ENCODE assay signal across 18 cellular contexts in genomic region chr18:9029131-9029530, GRCh38.
DNase-seq lines count a peak whose midpoint lies in the region; ATAC-seq, FAIRE-seq and TF ChIP-seq lines count a peak whose summit lies in the region.
"Had no signal": no experiment of that assay in that cellular context is flagged by ENCODE, and none has a peak within 500 bp of the region (broad histone marks: within the 10 kb centered on the region; RNA-seq: fewer than 3 reads in every experiment).

No MANE protein-coding gene starts in this region.

- DNase-seq in A172 (ENCODE audit: low spot score) (peak; percentile 44), LHCN-M2 (ENCODE audit: low read depth) (peak; percentile 21), endothelial cell of umbilical vein (ENCODE audit: low read depth, low spot score) (no peak), mesenchymal stem cell (no peak)
- DNase-seq in stimulated activated CD4-positive, alpha-beta T cell treated with anti-CD3 and anti-CD28 coated beads, Interleukin-15, amount 100 ng/mL, for 24 hours: no peak
- DNase-seq: 8988T, DMS 273 treated with DMSO at 0.1 percent for 48 hours, GF-D8, MM.1S, NCI-H1092 treated with DMSO at 0.1 percent for 48 hours, NCI-H345, NCI-H526, SHP77 had no signal

- no peaks in the 10 kb centered on the region for H3K27me3 ChIP-seq in endothelial cell of umbilical vein (ENCODE audit: control insufficient read depth in 2 of 2, insufficient read depth in 2 of 2, low read length in 2 of 2)
- H3K27me3 ChIP-seq in mesenchymal stem cell (ENCODE audit: control insufficient read depth in 1 of 2, insufficient read depth in 1 of 2, low read length in 2 of 2): no peaks in the 10 kb centered on the region

- no peak for ATAC-seq in GM21737 (IDR thresholded peaks at IDR 0.05; ENCODE audit: unreplicated experiment)
- ATAC-seq in HG02973 (IDR thresholded peaks at IDR 0.05; ENCODE audit: unreplicated experiment): no peak
- ATAC-seq in SK-N-SH treated with all-trans-retinoic acid at 6 μM for 48 hours: no peak

- POLR2A ChIA-PET in endothelial cell of umbilical vein (lab: Charles Lee): no interaction called here

- no peak overlapping the region for H3K18ac ChIP-seq in mesenchymal stem cell (ENCODE audit: low read depth in 1 of 2, low read length in 2 of 2)

- no peak for TF ChIP-seq CTCF in endothelial cell of umbilical vein (IDR thresholded peaks at IDR 0.05; ENCODE audit: extremely low read depth in 1 of 2, insufficient read depth in 1 of 2, low read depth in 1 of 2, low read length in 2 of 2)

- H3K27ac ChIP-seq in endothelial cell of umbilical vein (ENCODE audit: insufficient read depth, low read depth, low read length) (no peak overlapping the region), mesenchymal stem cell (ENCODE audit: low read length, poor library complexity, severe bottlenecking) (no peak overlapping the region)
- H3K27ac ChIP-seq: C4-2B had no signal

- no peaks in the 10 kb centered on the region for H3K36me3 ChIP-seq in endothelial cell of umbilical vein (ENCODE audit: control insufficient read depth in 2 of 2, extremely low read depth in 1 of 2, insufficient read depth in 2 of 2, low read length in 2 of 2)
- no peaks in the 10 kb centered on the region for H3K36me3 ChIP-seq in mesenchymal stem cell (ENCODE audit: control insufficient read depth in 1 of 2, insufficient read depth in 2 of 2, low read depth in 1 of 2, low read length in 2 of 2)

- dilution Hi-C loops in endothelial cell of umbilical vein (cut with MboI; ENCODE audit: extremely low pct_ligation_motif_present, low sequenced_read_pairs): no loop called here

- CTCF ChIA-PET in endothelial cell of umbilical vein (lab: Charles Lee): no interaction called here

- WGBS in mesenchymal stem cell: 95% methylated on average over 2 of the region's 2 CpGs

- no peak for TF ChIP-seq POLR2A in endothelial cell of umbilical vein (IDR thresholded peaks at IDR 0.05; ENCODE audit: low read depth, low read length)

- H2BK15ac ChIP-seq in mesenchymal stem cell (ENCODE audit: low read depth, poor library complexity, severe bottlenecking): no peak overlapping the region

- no peak overlapping the region for H2BK5ac ChIP-seq in mesenchymal stem cell (ENCODE audit: low read depth, low read length, poor library complexity, severe bottlenecking)

- H3K4me3 ChIP-seq in endothelial cell of umbilical vein (replicated peaks in 1 of 3; ENCODE audit: insufficient read depth in 1 of 3, low read depth in 1 of 3, low read length in 3 of 3) (no peak overlapping the region), mesenchymal stem cell (ENCODE audit: insufficient read depth in 1 of 2, low read depth in 1 of 2, low read length in 2 of 2) (no peak overlapping the region)

- H4K20me1 ChIP-seq in endothelial cell of umbilical vein (replicated peaks; ENCODE audit: control insufficient read depth, extremely low read depth, insufficient read depth, low read length): no peaks in the 10 kb centered on the region

- no peaks in the 10 kb centered on the region for H3K9me1 ChIP-seq in endothelial cell of umbilical vein (replicated peaks; ENCODE audit: control insufficient read depth, extremely low read depth, insufficient read depth, low read length)

- no peak overlapping the region for H3K4me2 ChIP-seq in endothelial cell of umbilical vein (ENCODE audit: insufficient read depth, low read length)
- H3K4me2 ChIP-seq in mesenchymal stem cell (ENCODE audit: low read length, poor library complexity, severe bottlenecking): no peak overlapping the region

- H3K23ac ChIP-seq in mesenchymal stem cell (ENCODE audit: low read length in 2 of 2): no peak overlapping the region

- no peaks in the 10 kb centered on the region for H3K79me1 ChIP-seq in mesenchymal stem cell (replicated peaks; ENCODE audit: low read length, poor library complexity, severe bottlenecking)

- no TSS peak for BruUV-seq in endothelial cell of umbilical vein (replicated peaks; lab: Mats Ljungman, UMichigan)

- no peak overlapping the region for H2AK5ac ChIP-seq in mesenchymal stem cell (ENCODE audit: low read length, severe bottlenecking)

- H2BK12ac ChIP-seq in mesenchymal stem cell (ENCODE audit: low read length in 2 of 2): no peak overlapping the region

- no peak overlapping the region for H3K4ac ChIP-seq in mesenchymal stem cell (ENCODE audit: low read depth in 1 of 2, low read length in 2 of 2)

- intact Hi-C loops in endothelial cell of umbilical vein (cut with micrococcal nuclease): no loop called here

- no peak overlapping the region for H4K91ac ChIP-seq in mesenchymal stem cell (ENCODE audit: low read length)

- H3K4me1 ChIP-seq in endothelial cell of umbilical vein (ENCODE audit: control insufficient read depth, extremely low read depth, insufficient read depth, low read length): no peaks in the 10 kb centered on the region
- no peaks in the 10 kb centered on the region for H3K4me1 ChIP-seq in mesenchymal stem cell (ENCODE audit: control insufficient read depth, insufficient read depth, low read depth, low read length)

- H3K79me2 ChIP-seq in endothelial cell of umbilical vein (ENCODE audit: control insufficient read depth, insufficient read depth, low read length): no peaks in the 10 kb centered on the region

- H2AFZ ChIP-seq in endothelial cell of umbilical vein (ENCODE audit: low read depth, low read length) (no peak overlapping the region), mesenchymal stem cell (ENCODE audit: low read depth, low read length) (no peak overlapping the region)

- peak; percentile 47 for FAIRE-seq in endothelial cell of umbilical vein (lab: Jason Lieb, UNC)
- FAIRE-seq: GM12892 had no signal

- H4K8ac ChIP-seq in mesenchymal stem cell (ENCODE audit: low read length): no peak overlapping the region

- H3K9me3 ChIP-seq in endothelial cell of umbilical vein (replicated peaks; ENCODE audit: control insufficient read depth, insufficient read depth, low read length) (no peaks in the 10 kb centered on the region), mesenchymal stem cell (ENCODE audit: control insufficient read depth, low read length) (no peaks in the 10 kb centered on the region)

- H2BK120ac ChIP-seq in mesenchymal stem cell (ENCODE audit: low read depth, low read length): no peak overlapping the region

- H3K14ac ChIP-seq in mesenchymal stem cell (ENCODE audit: low read length in 2 of 2): no peak overlapping the region

- H3K9ac ChIP-seq in endothelial cell of umbilical vein (replicated peaks; ENCODE audit: extremely low read depth, insufficient read depth, low read length) (no peak overlapping the region), mesenchymal stem cell (ENCODE audit: low read length) (peak overlapping the region; percentile 19)

TF ChIP-seq in endothelial cell of umbilical vein, 7 proteins besides CTCF, POLR2A, EP300 and RAD21:
- TF ChIP-seq MAX (IDR thresholded peaks at IDR 0.05; ENCODE audit: insufficient read depth, insufficient read length) (no peak), MYC (IDR thresholded peaks at IDR 0.05; ENCODE audit: low read depth, low read length) (no peak), POLR2AphosphoS5 (IDR thresholded peaks at IDR 0.05; ENCODE audit: insufficient read depth, low read depth, low read length) (no peak), EZH2 (IDR thresholded peaks at IDR 0.05; ENCODE audit: borderline replicate concordance, low read depth, low read length, severe bottlenecking) (no peak), FOS (IDR thresholded peaks at IDR 0.05; ENCODE audit: borderline replicate concordance, insufficient read depth, low read length) (no peak), GATA2 (IDR thresholded peaks at IDR 0.05; ENCODE audit: insufficient read depth, insufficient read length, low read depth, low read length) (no peak), JUN (IDR thresholded peaks at IDR 0.05; ENCODE audit: borderline replicate concordance, insufficient read depth, insufficient read length, low read depth) (no peak)
TF ChIP-seq in endothelial cell of umbilical vein: peak in this region for 0.

TF ChIP-seq in SK-N-SH treated with all-trans-retinoic acid at 6 μM for 48 hours, 23 proteins besides CTCF, POLR2A, EP300 and RAD21 (continues in another document):
- TF ChIP-seq ZFP30 (CRISPR knock-in tag; IDR thresholded peaks at IDR 0.05): no peak
- no peak for TF ChIP-seq SNAI2 (CRISPR knock-in tag; IDR thresholded peaks at IDR 0.05)
- no peak for TF ChIP-seq ARNTL (CRISPR knock-in tag; IDR thresholded peaks at IDR 0.05; ENCODE audit: borderline replicate concordance, low read depth)
- TF ChIP-seq CREB5 (CRISPR knock-in tag; IDR thresholded peaks at IDR 0.05; ENCODE audit: low read depth): no peak
- no peak for TF ChIP-seq ZNF8 (CRISPR knock-in tag; IDR thresholded peaks at IDR 0.05)
- no peak for TF ChIP-seq TCF4 (CRISPR knock-in tag; IDR thresholded peaks at IDR 0.05; ENCODE audit: borderline replicate concordance)
- no peak for TF ChIP-seq CSDC2 (CRISPR knock-in tag; IDR thresholded peaks at IDR 0.05)

Comparison
In these comparisons a context has a peak if more than half of its experiments do, and no peak if none do; other contexts are left out.
1. DNase-seq: peak in A172 (single experiment) and LHCN-M2 (single experiment); none in endothelial cell of umbilical vein (single experiment), mesenchymal stem cell (single experiment) and stimulated activated CD4-positive, alpha-beta T cell treated with anti-CD3 and anti-CD28 coated beads, Interleukin-15, amount 100 ng/mL, for 24 hours (single experiment).